9 cellular contexts compared by ENCODE assay signal in genomic region chr22:44658371-44658953, GRCh38. TPM values are rescaled to one million over a fixed set of nuclear protein-coding genes. Genes with fewer than 3 reads are reported as not detected.
DNase-seq lines count a peak whose midpoint lies in the region; ATAC-seq and TF ChIP-seq lines count a peak whose summit lies in the region.
"Had no signal": no experiment of that assay in that cellular context is flagged by ENCODE, and none has a peak within 500 bp of the region (broad histone marks: within the 10 kb centered on the region; RNA-seq: fewer than 3 reads in every experiment).

No MANE protein-coding gene starts in this region.

- DNase-seq in BJ (ENCODE audit: low read depth) (peak; percentile 59), RPMI7951 (ENCODE audit: low read depth) (peak; percentile 50), fibroblast of pulmonary artery (ENCODE audit: low read depth) (peak; percentile 87), omental fat pad (ENCODE audit: low spot score) (no peak), RKO (ENCODE audit: low spot score) (no peak), NCI-H2081 treated with DMSO at 0.1 percent for 48 hours (lab: John Stamatoyannopoulos, UW) (no peak)
- DNase-seq: activated naive CD4-positive, alpha-beta T cell treated with anti-CD3 and anti-CD28 coated beads, Interleukin-2, amount 50 U/mL, for 16 hours had no signal

- CTCF ChIA-PET in BJ (lab: Yijun Ruan, JAX): interaction anchor here (0.8 kb wide), 1 partner anchor 19 kb away, joined by 3 read pairs; no protein-coding TSS in a partner anchor

- ATAC-seq in omental fat pad (ENCODE audit: low FRiP score) (peak; percentile 69), HG03565 (IDR thresholded peaks at IDR 0.05; ENCODE audit: unreplicated experiment) (no peak), GM19467 (IDR thresholded peaks at IDR 0.05; ENCODE audit: unreplicated experiment) (no peak)

- peaks cover 1% of the 10 kb centered on the region; the same call in 1 of the 2 replicates for H3K27me3 ChIP-seq in BJ (ENCODE audit: control insufficient read depth, insufficient read depth, low read length)

- TF ChIP-seq CTCF in BJ (IDR thresholded peaks at IDR 0.05; ENCODE audit: insufficient read depth, low read depth, low read length) (no peak), fibroblast of pulmonary artery (IDR thresholded peaks at IDR 0.05; ENCODE audit: low read length, missing control alignments) (no peak), omental fat pad (IDR thresholded peaks at IDR 0.05) (no peak)

- no peaks in the 10 kb centered on the region for H3K36me3 ChIP-seq in BJ (ENCODE audit: control insufficient read depth, insufficient read depth, low read length)

- H3K4me3 ChIP-seq in BJ (ENCODE audit: low read depth, low read length) (no peak overlapping the region), fibroblast of pulmonary artery (replicated peaks; ENCODE audit: low read depth, low read length) (no peak overlapping the region)

- POLR2A ChIA-PET in BJ (lab: Charles Lee): no interaction called here

RNA-seq across cellular contexts. Expression of gene PRR5, which starts 43.5 kb away (rescaled TPM):
- polyA plus RNA-seq in BJ (2011; rRNA removed): 18.2 and 33.4 TPM in 2 replicates
- 17.0 and 21.2 TPM in 2 replicates for polyA minus RNA-seq in BJ (2011; rRNA and poly(A)+ RNA removed)
- total RNA-seq in RPMI7951 (2014; rRNA removed; shearing (Covaris generic)): 0.29 and 0.96 TPM in 2 replicates
- total RNA-seq in omental fat pad: 10 to 100 TPM; 22.2 to 51.5 (median 31.6) TPM

Comparison
In these comparisons a context has a peak if more than half of its experiments do, and no peak if none do; other contexts are left out.
1. DNase-seq: peak in BJ (single experiment), RPMI7951 (single experiment) and fibroblast of pulmonary artery (single experiment); none in omental fat pad (single experiment), RKO (single experiment) and NCI-H2081 treated with DMSO at 0.1 percent for 48 hours (single experiment).
2. RNA of gene PRR5, which starts 43.5 kb away (total RNA-seq): 22.2 to 51.5 TPM in omental fat pad; 0.29 to 0.96 TPM in RPMI7951; every median in the first group is over 10 times any median in the second.